Comparison of ENCODE assay signal across 8 cellular contexts in the genomic region with DNA sequence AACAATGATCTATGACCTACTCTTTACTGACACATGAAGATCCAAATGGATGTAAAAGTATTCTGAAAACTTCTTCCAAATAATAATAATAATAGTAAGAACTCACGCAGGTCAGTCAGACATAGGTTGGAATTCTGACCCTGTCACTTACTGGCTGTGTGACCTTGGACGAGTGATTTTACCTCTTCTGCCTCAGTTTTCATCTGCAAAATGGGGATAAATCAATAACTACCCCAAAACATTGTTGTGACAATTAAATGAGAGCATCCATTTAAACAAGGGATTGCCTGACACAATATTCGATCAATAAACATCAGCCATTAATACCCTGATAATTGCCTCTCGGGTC. TPM values are rescaled to one million over a fixed set of nuclear protein-coding genes. Genes with fewer than 3 reads are reported as not detected.
DNase-seq lines count a peak whose midpoint lies in the region; ATAC-seq, FAIRE-seq and TF ChIP-seq lines count a peak whose summit lies in the region.

No MANE protein-coding gene starts in this region.

- TF ChIP-seq CTCF in HFFc6 (IDR thresholded peaks at IDR 0.05): no peak
- no peak for TF ChIP-seq CTCF in activated CD8-positive, alpha-beta T cell treated with anti-CD3 and anti-CD28 coated beads for 36 hours (IDR thresholded peaks at IDR 0.05)

- DNase-seq in HFFc6 (no peak), GM12892 (ENCODE audit: insufficient read length) (no peak), inferior parietal cortex (ENCODE audit: extremely low spot score) (no peak), dedifferentiated amniotic fluid mesenchymal stem cell (ENCODE audit: extremely low spot score) (no peak), C1 segment of cervical spinal cord (lab: John Stamatoyannopoulos, UW) (no peak)
- DNase-seq in activated CD8-positive, alpha-beta T cell treated with anti-CD3 and anti-CD28 coated beads for 36 hours: no peak

- POLR2A ChIA-PET in activated CD8-positive, alpha-beta T cell treated with anti-CD3 and anti-CD28 coated beads for 36 hours (lab: Charles Lee): interaction anchor here (0.6 to 3.1 kb wide), 8 partner anchors 8 to 76 kb away, joined by 3 to 11 read pairs (median 3); a partner anchor contains a TSS

- peak overlapping the region; percentile 61 for H3K4me3 ChIP-seq in iPS-15b (ENCODE audit: low read depth, low read length)

- intact Hi-C loops in activated CD8-positive, alpha-beta T cell treated with anti-CD3 and anti-CD28 coated beads for 36 hours (cut with micrococcal nuclease): no loop called here

- H3K9me3 Mint-ChIP-seq in HFFc6: no peaks in the 10 kb centered on the region
- no peaks in the 10 kb centered on the region for H3K9me3 Mint-ChIP-seq in activated CD8-positive, alpha-beta T cell treated with anti-CD3 and anti-CD28 coated beads for 36 hours
- no peaks in the 10 kb centered on the region for H3K9me3 Mint-ChIP-seq in stimulated activated memory B cell treated with anti-CD40 and anti-IgM and Interleukin-4, amounts not matched to agents 10 μg/mL and 1 μg/mL and 100 μg/mL, for 72 hours

- ATAC-seq in activated CD8-positive, alpha-beta T cell treated with anti-CD3 and anti-CD28 coated beads for 36 hours: no peak
- no peak for ATAC-seq in stimulated activated memory B cell treated with anti-CD40 and anti-IgM and Interleukin-4, amounts not matched to agents 10 μg/mL and 1 μg/mL and 100 μg/mL, for 72 hours

- H3K36me3 ChIP-seq in iPS-15b (ENCODE audit: control insufficient read depth, insufficient read depth, low read length): no peaks in the 10 kb centered on the region

- peaks cover 29% of the 10 kb centered on the region for H3K4me1 Mint-ChIP-seq in HFFc6 (ENCODE audit: low read depth)
- peaks cover 21% of the 10 kb centered on the region for H3K4me1 Mint-ChIP-seq in activated CD8-positive, alpha-beta T cell treated with anti-CD3 and anti-CD28 coated beads for 36 hours (ENCODE audit: low read depth)
- H3K4me1 Mint-ChIP-seq in stimulated activated memory B cell treated with anti-CD40 and anti-IgM and Interleukin-4, amounts not matched to agents 10 μg/mL and 1 μg/mL and 100 μg/mL, for 72 hours: peaks cover 20% of the 10 kb centered on the region

- H3K9me3 ChIP-seq in iPS-15b (ENCODE audit: control insufficient read depth, insufficient read depth, low read length): no peaks in the 10 kb centered on the region

- H3K27me3 Mint-ChIP-seq in HFFc6 (ENCODE audit: insufficient read depth): peaks cover 2% of the 10 kb centered on the region
- no peaks in the 10 kb centered on the region for H3K27me3 Mint-ChIP-seq in activated CD8-positive, alpha-beta T cell treated with anti-CD3 and anti-CD28 coated beads for 36 hours
- H3K27me3 Mint-ChIP-seq in stimulated activated memory B cell treated with anti-CD40 and anti-IgM and Interleukin-4, amounts not matched to agents 10 μg/mL and 1 μg/mL and 100 μg/mL, for 72 hours: peaks cover 18% of the 10 kb centered on the region

- peaks cover 30% of the 10 kb centered on the region for H3K27me3 ChIP-seq in iPS-15b (ENCODE audit: control insufficient read depth, insufficient read depth, low read length)

- H3K9ac ChIP-seq in iPS-15b (ENCODE audit: low read depth, low read length): no peak overlapping the region

- peak overlapping the region; percentile 82 for H3K27ac Mint-ChIP-seq in HFFc6
- H3K27ac Mint-ChIP-seq in activated CD8-positive, alpha-beta T cell treated with anti-CD3 and anti-CD28 coated beads for 36 hours: peak overlapping the region; percentile 89
- peak overlapping the region; percentile 93 for H3K27ac Mint-ChIP-seq in stimulated activated memory B cell treated with anti-CD40 and anti-IgM and Interleukin-4, amounts not matched to agents 10 μg/mL and 1 μg/mL and 100 μg/mL, for 72 hours

- CTCF ChIA-PET in activated CD8-positive, alpha-beta T cell treated with anti-CD3 and anti-CD28 coated beads for 36 hours (lab: Charles Lee): interaction anchor here (0.7 to 2.1 kb wide), 5 partner anchors 10 to 1150 kb away, joined by 3 to 11 read pairs (median 3); a partner anchor contains a TSS

- FAIRE-seq in GM12892 (lab: Jason Lieb, UNC): no peak

- no peak for TF ChIP-seq POLR2A in GM12892 (IDR thresholded peaks at IDR 0.05; ENCODE audit: low read depth, low read length)

- peaks cover 16% of the 10 kb centered on the region for H3K4me1 ChIP-seq in iPS-15b (ENCODE audit: control insufficient read depth, insufficient read depth, low read length)

- peak overlapping the region; percentile 94 for H3K4me3 Mint-ChIP-seq in HFFc6
- peak overlapping the region; percentile 97 for H3K4me3 Mint-ChIP-seq in activated CD8-positive, alpha-beta T cell treated with anti-CD3 and anti-CD28 coated beads for 36 hours
- H3K4me3 Mint-ChIP-seq in stimulated activated memory B cell treated with anti-CD40 and anti-IgM and Interleukin-4, amounts not matched to agents 10 μg/mL and 1 μg/mL and 100 μg/mL, for 72 hours: peak overlapping the region; percentile 88

- H3K36me3 Mint-ChIP-seq in HFFc6 (ENCODE audit: low read depth): no peaks in the 10 kb centered on the region
- peaks cover 2% of the 10 kb centered on the region for H3K36me3 Mint-ChIP-seq in activated CD8-positive, alpha-beta T cell treated with anti-CD3 and anti-CD28 coated beads for 36 hours (ENCODE audit: low read depth)
- no peaks in the 10 kb centered on the region for H3K36me3 Mint-ChIP-seq in stimulated activated memory B cell treated with anti-CD40 and anti-IgM and Interleukin-4, amounts not matched to agents 10 μg/mL and 1 μg/mL and 100 μg/mL, for 72 hours

RNA-seq across cellular contexts. Expression of a gene that starts 0.6 kb away (rescaled TPM):
- total RNA-seq in HFFc6 (2021; fragmentation: NEBNext Ultra II Directional; extraction: Animal tissue kit (Norgen Biotek cat#: 25700)): 10 to 100 TPM; 20.5 to 27.1 (median 21.9) TPM
- 10 to 100 TPM; 42.2 to 43.5 TPM for total RNA-seq in activated CD8-positive, alpha-beta T cell treated with anti-CD3 and anti-CD28 coated beads for 36 hours
- polyA plus RNA-seq in GM12892 (2012; ENCODE audit: missing spikeins): 27.9 TPM

RNA-seq across cellular contexts. Expression of a gene that starts 6.1 kb away (rescaled TPM):
- total RNA-seq in HFFc6 (2021; fragmentation: NEBNext Ultra II Directional; extraction: Animal tissue kit (Norgen Biotek cat#: 25700)): 1 to 10 TPM; 5.6 to 8.1 (median 7.0) TPM
- under 1 TPM; 0.56 to 0.74 TPM for total RNA-seq in activated CD8-positive, alpha-beta T cell treated with anti-CD3 and anti-CD28 coated beads for 36 hours
- polyA plus RNA-seq in GM12892 (2012; ENCODE audit: missing spikeins): not detected

RNA-seq across cellular contexts. Expression of a gene that starts 48.5 kb away (rescaled TPM):
- 10 to 100 TPM; 47.6 to 54.5 (median 51.5) TPM for total RNA-seq in HFFc6 (2021; fragmentation: NEBNext Ultra II Directional; extraction: Animal tissue kit (Norgen Biotek cat#: 25700))
- total RNA-seq in activated CD8-positive, alpha-beta T cell treated with anti-CD3 and anti-CD28 coated beads for 36 hours: 100 to 1,000 TPM; 121 to 123 TPM
- 62.8 TPM for polyA plus RNA-seq in GM12892 (2012; ENCODE audit: missing spikeins)
